ENCODE assay signal across 25 cellular contexts in the genomic region with DNA sequence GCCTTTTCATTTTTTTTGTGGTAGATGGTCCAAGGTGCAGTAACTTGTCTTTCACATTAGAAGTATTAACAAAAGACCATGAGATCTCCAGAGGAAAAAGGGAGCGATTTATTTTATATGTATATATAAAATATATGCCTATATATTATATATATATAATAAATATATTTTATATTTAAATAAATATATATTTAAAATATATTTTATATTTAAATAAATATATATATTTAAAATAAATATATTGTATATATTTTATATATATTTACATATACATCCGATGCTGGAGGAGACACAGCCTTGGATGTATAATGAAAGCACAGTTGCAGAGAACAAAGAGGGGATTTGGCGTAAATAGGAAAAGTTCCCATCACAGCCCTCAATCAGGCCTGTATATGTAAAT.
DNase-seq lines count a peak whose midpoint lies in the region; ATAC-seq, FAIRE-seq and TF ChIP-seq lines count a peak whose summit lies in the region.
"Had no signal": no experiment of that assay in that cellular context is flagged by ENCODE, and none has a peak within 500 bp of the region (broad histone marks: within the 10 kb centered on the region; RNA-seq: fewer than 3 reads in every experiment).

No MANE protein-coding gene starts in this region.

- no peaks in the 10 kb centered on the region for H3K9me3 ChIP-seq in kidney (ENCODE audit: control insufficient read depth in 1 of 2, low read length in 2 of 2)
- H3K9me3 ChIP-seq: A549; BE2C; BLaER1 treated with 17β-estradiol and CSF1 and Interleukin-3, amounts not matched to agents 10 nM and 100 nM; HAP-1 had no signal

- intact Hi-C loops in kidney (cut with DNase I), result no loop called here

- no peak for ATAC-seq in GM18519 (IDR thresholded peaks at IDR 0.05; ENCODE audit: low FRiP score, unreplicated experiment)
- ATAC-seq: A549 had no signal

- FAIRE-seq in A204.1 (lab: Jason Lieb, UNC) (peak; percentile 79), TTC549 (lab: Jason Lieb, UNC) (peak; percentile 97), kidney (lab: Jason Lieb, UNC) (peak; percentile 92)
- FAIRE-seq: A549, D721Med, GM12891, GM18507, H54 had no signal

- H3K36me3 ChIP-seq in kidney (ENCODE audit: control insufficient read depth in 1 of 2, insufficient read depth in 2 of 2, low read length in 2 of 2), result no peaks in the 10 kb centered on the region
- H3K36me3 ChIP-seq: BE2C; BLaER1 treated with 17β-estradiol and CSF1 and Interleukin-3, amounts not matched to agents 10 nM and 100 nM; HAP-1 had no signal

- no peak for TF ChIP-seq CTCF in kidney (IDR thresholded peaks at IDR 0.05; ENCODE audit: borderline replicate concordance, extremely low read depth, insufficient read depth)

- DNase-seq in kidney (no peak), cerebellar cortex (ENCODE audit: low spot score) (no peak), NCI-H69 (lab: John Stamatoyannopoulos, UW) (no peak)
- DNase-seq: ACHN; AML-193; BE2C; CD4-positive, alpha-beta T cell; CD8-positive, alpha-beta memory T cell; DMS 273 treated with DMSO at 0.1 percent for 48 hours; DMS79; EL; GF-D8; GOT3; HFFc6 had no signal

- no peak overlapping the region for H3K9ac ChIP-seq in kidney (ENCODE audit: low read length in 2 of 2)
- H3K9ac ChIP-seq: BLaER1 treated with 17β-estradiol and CSF1 and Interleukin-3, amounts not matched to agents 10 nM and 100 nM had no signal

- no peaks in the 10 kb centered on the region for H3K4me1 ChIP-seq in kidney (ENCODE audit: control insufficient read depth in 1 of 2, insufficient read depth in 1 of 2, low read depth in 1 of 2, low read length in 2 of 2)
- H3K4me1 ChIP-seq: A549; BE2C; BLaER1 treated with 17β-estradiol and CSF1 and Interleukin-3, amounts not matched to agents 10 nM and 100 nM; HAP-1 had no signal

- H3K27ac ChIP-seq in kidney (ENCODE audit: low read depth in 2 of 2, low read length in 2 of 2), result no peak overlapping the region
- H3K27ac ChIP-seq: 22Rv1; A549; BLaER1 treated with 17β-estradiol and CSF1 and Interleukin-3, amounts not matched to agents 10 nM and 100 nM had no signal

- no peak overlapping the region for H3K4me3 ChIP-seq in kidney (ENCODE audit: low read length in 2 of 2)
- H3K4me3 ChIP-seq: A549; BLaER1 treated with 17β-estradiol and CSF1 and Interleukin-3, amounts not matched to agents 10 nM and 100 nM; HAP-1 had no signal
